31 cellular contexts compared by ENCODE assay signal in the genomic region with DNA sequence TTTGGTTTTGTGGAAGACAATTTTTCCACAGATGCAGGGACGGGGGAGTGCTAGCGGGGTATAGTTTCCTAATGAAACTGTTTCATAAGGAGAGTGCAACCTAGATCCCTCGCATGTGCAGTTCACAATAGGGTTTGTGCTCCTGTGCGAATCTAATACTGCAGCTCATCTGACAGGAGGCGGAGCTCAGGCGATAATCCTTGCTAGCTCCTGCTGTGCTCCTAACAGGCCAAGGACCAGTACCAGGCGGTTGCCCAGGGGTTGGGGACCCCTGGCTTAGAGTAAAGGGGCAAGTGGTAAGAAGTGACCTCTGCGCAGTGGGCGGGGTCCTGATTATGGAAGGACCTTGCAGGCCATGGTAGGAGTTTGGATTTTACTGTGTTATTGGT. TPM values are rescaled to one million over a fixed set of nuclear protein-coding genes. Genes with fewer than 3 reads are reported as not detected.
DNase-seq lines count a peak whose midpoint lies in the region; ATAC-seq, FAIRE-seq and TF ChIP-seq lines count a peak whose summit lies in the region.
"Had no signal": no experiment of that assay in that cellular context is flagged by ENCODE, and none has a peak within 500 bp of the region (broad histone marks: within the 10 kb centered on the region; RNA-seq: fewer than 3 reads in every experiment).

No MANE protein-coding gene starts in this region.

- no peak overlapping the region for H3K4ac ChIP-seq in neuronal stem cell (ENCODE audit: low read length)

- in situ Hi-C loops in HepG2 (cut with HindIII; ENCODE audit: extremely low pct_ligation_motif_present, low pct_unique_long_range_greater_than_20kb), result no loop called here

- DNase-seq in HepG2 (ENCODE audit: low spot score) (peak; percentile 40), right lobe of liver (no peak), neuronal stem cell (ENCODE audit: low spot score) (peak; percentile 11), immature natural killer cell (no peak), chondrocyte (ENCODE audit: low spot score) (no peak), DMS153 (lab: John Stamatoyannopoulos, UW) (no peak)
- DNase-seq: activated CD4-positive, alpha-beta memory T cell treated with anti-CD3 and anti-CD28 coated beads for 36 hours; activated CD4-positive, alpha-beta T cell treated with anti-CD3 and anti-CD28 coated beads for 1 hour; activated naive CD4-positive, alpha-beta T cell; activated T-cell treated with anti-CD3 and anti-CD28 coated beads, Interleukin-2, amount 50 U/mL, for 72 hours; CD8-positive, alpha-beta T cell; dermis blood vessel endothelial cell; DMS53; lower lobe of right lung; natural killer cell; NCI-H1436 treated with DMSO at 0.1 percent for 48 hours; NCI-H2081 treated with DMSO at 0.1 percent for 48 hours; NCI-H510A treated with DMSO at 0.1 percent for 48 hours; SHP77 treated with DMSO at 0.1 percent for 48 hours; spleen; stimulated activated CD4-positive, alpha-beta T cell treated with anti-CD3 and anti-CD28 coated beads, Interleukin-2, amount 100 ng/mL, for 24 hours; T-helper 2 cell had no signal

- H3K18ac ChIP-seq in neuronal stem cell (ENCODE audit: low read length), result no peak overlapping the region

- no peak overlapping the region for H2BK12ac ChIP-seq in neuronal stem cell (ENCODE audit: low read length)

- 0% methylated on average over 1 of the region's 9 CpGs for WGBS in HepG2 (ENCODE audit: low lambda C conversion rate)
- 54% methylated on average over 9 of the region's 9 CpGs for WGBS in right lobe of liver (ENCODE audit: insufficient coverage, low coverage, low lambda C conversion rate, missing lambda C conversion rate)
- no CpG with 5 or more reads among the region's 9 CpGs for WGBS in neuronal stem cell (ENCODE audit: extremely low coverage in 2 of 2, insufficient read length in 2 of 2, insufficient replicate concordance in 1 of 2), 2 donors

- TF ChIP-seq POLR2A in HepG2 (IDR thresholded peaks at IDR 0.05; ENCODE audit: insufficient read depth in 1 of 2, low read depth in 2 of 2, low read length in 2 of 2) (no peak), right lobe of liver (IDR thresholded peaks at IDR 0.05) (no peak)

- H3K9me3 ChIP-seq in HepG2 (ENCODE audit: low read length) (no peaks in the 10 kb centered on the region), right lobe of liver (no peaks in the 10 kb centered on the region), neuronal stem cell (replicated peaks in 1 of 2; ENCODE audit: control insufficient read depth in 2 of 2, insufficient read depth in 1 of 2, low read depth in 1 of 2, low read length in 2 of 2) (no peaks in the 10 kb centered on the region)
- H3K9me3 ChIP-seq: A549, lower lobe of right lung, spleen, thoracic aorta, vagina had no signal

- TF ChIP-seq EP300 in HepG2 (IDR thresholded peaks at IDR 0.05; ENCODE audit: low read depth in 2 of 2, low read length in 2 of 2) (no peak), HepG2 (CRISPR knock-in tag; IDR thresholded peaks at IDR 0.05; ENCODE audit: borderline replicate concordance) (no peak)

- no peak overlapping the region for H3K14ac ChIP-seq in neuronal stem cell (ENCODE audit: low read length)

- no peak overlapping the region for H2BK5ac ChIP-seq in neuronal stem cell (ENCODE audit: low read length)

- no peak overlapping the region for H4K91ac ChIP-seq in neuronal stem cell (ENCODE audit: low read depth, low read length, poor library complexity)

- TF ChIP-seq RAD21 in HepG2 (CRISPR knock-in tag; IDR thresholded peaks at IDR 0.05), result no peak

- TF ChIP-seq CTCF in HepG2 (CRISPR knock-in tag; IDR thresholded peaks at IDR 0.05), result no peak
- no peak for TF ChIP-seq CTCF in right lobe of liver (IDR thresholded peaks at IDR 0.05)
- TF ChIP-seq CTCF in VCaP (conservative IDR thresholded peaks at IDR 0.05), result no peak
- no peak for TF ChIP-seq CTCF in chondrocyte (IDR thresholded peaks at IDR 0.05)

- H3K27ac ChIP-seq in HepG2 (ENCODE audit: extremely low read length, insufficient read depth, low read length) (peak overlapping the region; percentile 61), right lobe of liver (peak overlapping the region in 1 of 3 donors; percentile 19), VCaP (peak overlapping the region; percentile 28), neuronal stem cell (replicated peaks; ENCODE audit: low read length) (no peak overlapping the region)
- H3K27ac ChIP-seq: A549, lower lobe of right lung, spleen, thoracic aorta, vagina had no signal

- FAIRE-seq in HepG2 (lab: Jason Lieb, UNC), result peak; percentile 93
- FAIRE-seq: frontal cortex, RCC 7860 had no signal

- H3K27ac Mint-ChIP-seq in immature natural killer cell, result no peak overlapping the region
- H3K27ac Mint-ChIP-seq in chondrocyte (ENCODE audit: unreplicated experiment), result no peak overlapping the region
- H3K27ac Mint-ChIP-seq: activated CD4-positive, alpha-beta memory T cell treated with anti-CD3 and anti-CD28 coated beads for 36 hours; activated T-cell treated with anti-CD3 and anti-CD28 coated beads, Interleukin-2, amount 50 U/mL, for 72 hours; IgD-negative memory B cell; natural killer cell; stimulated activated naive CD8-positive, alpha-beta T cell treated with anti-CD3 and anti-CD28 coated beads, Interleukin-15, Interleukin-2, amounts not matched to agents 100 ng/mL and 50 ng/mL, for 24 hours had no signal

- H3K4me3 ChIP-seq in HepG2 (replicated peaks in 1 of 3; ENCODE audit: insufficient read depth in 1 of 3, low read depth in 2 of 3, low read length in 3 of 3) (peak overlapping the region; percentile 48 to 81 (median 53)), right lobe of liver (no peak overlapping the region), neuronal stem cell (ENCODE audit: low read length in 2 of 2) (no peak overlapping the region)
- H3K4me3 ChIP-seq: A549, lower lobe of right lung, spleen, thoracic aorta, vagina had no signal

- H2AK5ac ChIP-seq in neuronal stem cell (ENCODE audit: low read depth, low read length), result no peak overlapping the region

- intact Hi-C loops in HepG2 (cut with micrococcal nuclease; ENCODE audit: unreplicated experiment) (no loop called here), right lobe of liver (cut with DNase I) (no loop called here)

- peaks cover 88% of the 10 kb centered on the region for H3K79me2 ChIP-seq in HepG2 (ENCODE audit: insufficient read depth, low read length)

- H3K4me3 Mint-ChIP-seq in immature natural killer cell (no peak overlapping the region), chondrocyte (ENCODE audit: unreplicated experiment) (no peak overlapping the region)
- H3K4me3 Mint-ChIP-seq: activated CD4-positive, alpha-beta memory T cell treated with anti-CD3 and anti-CD28 coated beads for 36 hours; activated T-cell treated with anti-CD3 and anti-CD28 coated beads, Interleukin-2, amount 50 U/mL, for 72 hours; IgD-negative memory B cell; natural killer cell; stimulated activated naive CD8-positive, alpha-beta T cell treated with anti-CD3 and anti-CD28 coated beads, Interleukin-15, Interleukin-2, amounts not matched to agents 100 ng/mL and 50 ng/mL, for 24 hours had no signal

- H3K9ac ChIP-seq in HepG2 (ENCODE audit: insufficient read depth, low read depth, low read length) (peak overlapping the region; percentile 49), neuronal stem cell (ENCODE audit: low read depth, low read length, poor library complexity) (no peak overlapping the region)

- no peak overlapping the region for H2BK15ac ChIP-seq in neuronal stem cell (ENCODE audit: low read length)

- CTCF ChIA-PET in HepG2 (lab: Yijun Ruan, JAX; ENCODE audit: low intra/inter-chr PET ratio, low total read pairs), result no interaction called here

- H3K9me3 Mint-ChIP-seq in immature natural killer cell, result peaks cover 0 to 2% (median 0%) of the 10 kb centered on the region in 6 donors
- H3K9me3 Mint-ChIP-seq in chondrocyte (ENCODE audit: low read depth), result no peaks in the 10 kb centered on the region
- H3K9me3 Mint-ChIP-seq: activated CD4-positive, alpha-beta memory T cell treated with anti-CD3 and anti-CD28 coated beads for 36 hours; activated T-cell treated with anti-CD3 and anti-CD28 coated beads, Interleukin-2, amount 50 U/mL, for 72 hours; CD8-positive, alpha-beta T cell; natural killer cell; stimulated activated naive CD8-positive, alpha-beta T cell treated with anti-CD3 and anti-CD28 coated beads, Interleukin-15, Interleukin-2, amounts not matched to agents 100 ng/mL and 50 ng/mL, for 24 hours had no signal

- BruUV-seq in HepG2 (replicated peaks; lab: Mats Ljungman, UMichigan), result no TSS peak

- H3K4me1 ChIP-seq in HepG2 (ENCODE audit: insufficient read depth, low read length) (peaks cover 44% of the 10 kb centered on the region), right lobe of liver (peaks cover 0 to 17% (median 0%) of the 10 kb centered on the region in 4 donors), neuronal stem cell (ENCODE audit: control insufficient read depth in 2 of 2, insufficient read depth in 1 of 2, low read depth in 1 of 2, low read length in 2 of 2) (peaks cover 3 to 6% of the 10 kb centered on the region in 2 donors)
- H3K4me1 ChIP-seq: vagina had no signal

- H3K27me3 ChIP-seq in HepG2 (ENCODE audit: control insufficient read depth in 1 of 2, insufficient read depth in 2 of 2, low read length in 2 of 2) (no peaks in the 10 kb centered on the region), right lobe of liver (no peaks in the 10 kb centered on the region), neuronal stem cell (ENCODE audit: control insufficient read depth in 3 of 3, insufficient read depth in 3 of 3, low read depth in 1 of 3, low read length in 3 of 3) (no peaks in the 10 kb centered on the region)
- H3K27me3 ChIP-seq: vagina had no signal

- POLR2A ChIA-PET in HepG2 (lab: Yijun Ruan, JAX), result interaction anchor here (2.2 kb wide), 1 partner anchor 34 kb away, joined by 10 read pairs; no protein-coding TSS in a partner anchor

- H3K4me1 Mint-ChIP-seq in immature natural killer cell (peaks cover 23 to 29% of the 10 kb centered on the region in 2 donors), chondrocyte (ENCODE audit: low read depth) (peaks cover 13% of the 10 kb centered on the region)

- H3K4me2 ChIP-seq in HepG2 (ENCODE audit: low read depth, low read length) (peak overlapping the region; percentile 73), neuronal stem cell (ENCODE audit: insufficient read depth, low read length, poor library complexity, severe bottlenecking) (no peak overlapping the region)
- H3K4me2 ChIP-seq: A549 had no signal

- H3K36me3 ChIP-seq in HepG2 (replicated peaks in 1 of 2; ENCODE audit: control insufficient read depth in 1 of 2, insufficient read depth in 2 of 2, low read length in 2 of 2), result no peaks in the 10 kb centered on the region
- no peaks in the 10 kb centered on the region for H3K36me3 ChIP-seq in right lobe of liver
- H3K36me3 ChIP-seq in neuronal stem cell (replicated peaks in 1 of 2; ENCODE audit: control insufficient read depth in 2 of 2, insufficient read depth in 2 of 2, low read length in 2 of 2), result no peaks in the 10 kb centered on the region
- H3K36me3 ChIP-seq: lower lobe of right lung, spleen, thoracic aorta, vagina had no signal

- H4K8ac ChIP-seq in neuronal stem cell (ENCODE audit: low read depth, low read length), result no peak overlapping the region

- H2BK120ac ChIP-seq in neuronal stem cell (ENCODE audit: low read depth, low read length), result no peak overlapping the region

- peaks cover 5% of the 10 kb centered on the region; the same call in 1 of the 2 replicates for H4K20me1 ChIP-seq in HepG2 (ENCODE audit: insufficient read depth, low read length)

- peaks cover 2% of the 10 kb centered on the region for H3K79me1 ChIP-seq in neuronal stem cell (ENCODE audit: low read depth, low read length)

- H2AFZ ChIP-seq in HepG2 (ENCODE audit: low read length), result no peak overlapping the region
- H2AFZ ChIP-seq in neuronal stem cell (ENCODE audit: low read length), result no peak overlapping the region

- ATAC-seq in HepG2, result peak; percentile 47
- no peak for ATAC-seq in right lobe of liver
- ATAC-seq in HG02938 (IDR thresholded peaks at IDR 0.05; ENCODE audit: unreplicated experiment), result no peak
- ATAC-seq: A549; activated T-cell treated with anti-CD3 and anti-CD28 coated beads, Interleukin-2, amount 50 U/mL, for 72 hours; CD8-positive, alpha-beta T cell; lower lobe of right lung; natural killer cell had no signal

- no peaks in the 10 kb centered on the region for H3K36me3 Mint-ChIP-seq in immature natural killer cell
- H3K36me3 Mint-ChIP-seq in chondrocyte (ENCODE audit: low read depth), result no peaks in the 10 kb centered on the region
- H3K36me3 Mint-ChIP-seq: activated CD4-positive, alpha-beta memory T cell treated with anti-CD3 and anti-CD28 coated beads for 36 hours; IgD-negative memory B cell; natural killer cell had no signal

- no peak overlapping the region for H3K23ac ChIP-seq in neuronal stem cell (ENCODE audit: low read depth, low read length, poor library complexity)

- peaks cover 13 to 31% (median 17%) of the 10 kb centered on the region in 3 donors for H3K27me3 Mint-ChIP-seq in immature natural killer cell (ENCODE audit: low read depth in 3 of 3)
- H3K27me3 Mint-ChIP-seq in chondrocyte (ENCODE audit: low read depth), result no peaks in the 10 kb centered on the region
- H3K27me3 Mint-ChIP-seq: stimulated activated naive CD8-positive, alpha-beta T cell treated with anti-CD3 and anti-CD28 coated beads, Interleukin-15, Interleukin-2, amounts not matched to agents 100 ng/mL and 50 ng/mL, for 24 hours had no signal

RNA-seq across cellular contexts. Expression of a gene that starts 3.8 kb away (rescaled TPM):
- 24.2 and 29.0 TPM in 2 replicates for total RNA-seq in HepG2 (2016; rRNA removed; fragmentation: Illumina TruSeq; extraction: Trizol)
- total RNA-seq in HepG2 (2016; cell fraction: cytosol; rRNA removed; fragmentation: Illumina TruSeq; extraction: Trizol; ENCODE audit: low read depth), result 3.4 and 3.6 TPM in 2 replicates
- 25.6 and 30.1 TPM in 2 replicates for total RNA-seq in HepG2 (2016; cell fraction: insoluble cytoplasmic fraction; rRNA removed; fragmentation: Illumina TruSeq; extraction: Trizol)
- 15.1 and 16.1 TPM in 2 replicates for total RNA-seq in HepG2 (2016; cell fraction: membrane; rRNA removed; fragmentation: Illumina TruSeq; extraction: Trizol)
- total RNA-seq in HepG2 (2016; cell fraction: nucleus; rRNA removed; fragmentation: Illumina TruSeq; extraction: Trizol), result 46.3 and 51.2 TPM in 2 replicates
- polyA plus RNA-seq in HepG2 (2011; rRNA removed), result 98.2 and 129 TPM in 2 replicates
- polyA plus RNA-seq in HepG2 (2011; cell fraction: cytosol; rRNA removed), result 52.1 and 54.9 TPM in 2 replicates
- 132 and 134 TPM in 2 replicates for polyA plus RNA-seq in HepG2 (2011; cell fraction: nucleus; rRNA removed)
- polyA plus RNA-seq in HepG2 (2012), result 50.7 and 55.4 TPM in 2 replicates
- polyA plus RNA-seq in HepG2 (2016; cell fraction: cytosol; fragmentation: Illumina TruSeq; extraction: Trizol; ENCODE audit: low read depth), result 2.7 and 4.0 TPM in 2 replicates
- polyA plus RNA-seq in HepG2 (2016; cell fraction: insoluble cytoplasmic fraction; fragmentation: Illumina TruSeq; extraction: Trizol; ENCODE audit: low read depth), result 41.9 and 45.6 TPM in 2 replicates
- 14.3 and 15.0 TPM in 2 replicates for polyA plus RNA-seq in HepG2 (2016; cell fraction: membrane; fragmentation: Illumina TruSeq; extraction: Trizol; ENCODE audit: low read depth)
- 122 and 131 TPM in 2 replicates for polyA plus RNA-seq in HepG2 (2016; cell fraction: nucleus; fragmentation: Illumina TruSeq; extraction: Trizol; ENCODE audit: insufficient read depth, low read depth)
- polyA minus RNA-seq in HepG2 (2011; rRNA and poly(A)+ RNA removed; ENCODE audit: low replicate concordance), result 29.6 and 74.2 TPM in 2 replicates
- 26.4 and 26.5 TPM in 2 replicates for polyA minus RNA-seq in HepG2 (2011; cell fraction: cytosol; rRNA and poly(A)+ RNA removed)
- polyA minus RNA-seq in HepG2 (2011; cell fraction: nucleus; rRNA and poly(A)+ RNA removed), result 77.5 and 82.1 TPM in 2 replicates
- 10 to 100 TPM in 5 of 6 experiments, 1 to 10 TPM in 1; 7.0 to 15.2 (median 13.8) TPM for total RNA-seq in right lobe of liver
- polyA plus RNA-seq in neuronal stem cell (2013, experiment 1 of 2), result 15.4 TPM
- polyA plus RNA-seq in neuronal stem cell (2013, experiment 2 of 2), result 15.7 TPM
- polyA plus RNA-seq in immature natural killer cell, result 1 to 10 TPM in 2 of 3 donors, not detected in 1; 1.3 to 2.2 TPM
- total RNA-seq in chondrocyte, result 8.4 to 9.4 TPM (median 8.7 TPM) in 3 replicates

Comparison
In these comparisons a context has a peak if more than half of its experiments do, and no peak if none do; other contexts are left out.
1. DNase-seq: peak in HepG2 (single experiment) and neuronal stem cell (single experiment); none in right lobe of liver (0 of 3), immature natural killer cell (0 of 3), chondrocyte (single experiment) and DMS153 (single experiment).
2. H3K4me3 ChIP-seq: peak in HepG2 (3 of 3); none in right lobe of liver (0 of 3) and neuronal stem cell (0 of 2).